In the genomic region with DNA sequence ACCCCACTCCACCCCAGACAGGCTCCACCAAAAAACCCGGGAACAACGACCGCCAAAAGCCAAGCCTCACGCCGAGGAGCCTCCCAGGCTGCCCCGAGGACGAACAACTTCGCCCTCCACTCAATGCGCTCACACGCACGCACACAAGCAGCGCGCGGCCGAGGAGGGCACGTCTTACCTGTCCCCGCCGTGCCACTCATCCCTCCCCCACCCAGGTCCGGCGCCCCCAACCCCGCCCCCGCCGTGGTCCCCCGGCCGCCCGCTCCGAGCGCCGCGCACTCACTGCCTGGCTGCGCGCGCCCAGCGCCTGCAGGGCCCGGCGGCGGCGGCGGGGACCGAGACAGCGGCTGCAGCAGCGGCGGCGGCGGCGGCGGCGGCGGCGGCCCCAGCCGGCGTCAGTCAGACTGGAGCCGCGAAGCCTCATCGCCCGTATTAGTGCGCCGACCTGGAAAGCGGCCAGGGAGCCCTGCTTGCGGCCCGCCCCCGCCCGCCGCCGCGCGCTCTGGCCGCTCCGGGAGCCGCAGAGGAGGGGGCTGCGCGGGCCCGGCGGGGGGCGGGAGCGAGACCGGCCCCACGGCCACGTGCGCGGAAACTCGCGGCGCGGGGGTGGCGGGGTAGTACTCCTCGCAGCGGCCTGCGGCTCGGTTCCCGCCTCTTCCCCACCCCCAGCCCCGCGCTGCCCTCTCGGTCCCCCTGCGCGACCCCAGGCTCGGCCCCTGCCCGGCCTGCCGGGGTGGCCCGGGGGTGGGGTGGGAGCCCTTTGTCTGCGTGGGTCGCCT, we compare ENCODE assay signal across 8 cellular contexts. TPM values are rescaled to one million over a fixed set of nuclear protein-coding genes. Genes with fewer than 3 reads are reported as not detected.
DNase-seq lines count a peak whose midpoint lies in the region; ATAC-seq and TF ChIP-seq lines count a peak whose summit lies in the region.

Gene SMAD9, minus strand, starts transcription at position 406 of the 779 bp plus-strand sequence. CDS start 40,549 bp downstream, outside the sequence.

- H3K27ac Mint-ChIP-seq in T-helper 1 cell treated with Interleukin-12 subunit alpha and Interleukin-12 subunit beta and Interleukin-4 antibody, amounts not matched to agents 30 μg/mL and 1 μg/mL, for 36 hours, result no peak within 1 kb of the TSS
- no peak within 1 kb of the TSS for H3K27ac Mint-ChIP-seq in endothelial cell (ENCODE audit: unreplicated experiment)
- no peak within 1 kb of the TSS for H3K27ac Mint-ChIP-seq in memory B cell

- ATAC-seq in GM21381 (IDR thresholded peaks at IDR 0.05; ENCODE audit: unreplicated experiment), result peak; percentile 68
- peak; percentile 66 for ATAC-seq in memory B cell (ENCODE audit: low read depth)
- no peak for ATAC-seq in GM21423 (IDR thresholded peaks at IDR 0.05; ENCODE audit: unreplicated experiment)

- H3K4me1 Mint-ChIP-seq in T-helper 1 cell treated with Interleukin-12 subunit alpha and Interleukin-12 subunit beta and Interleukin-4 antibody, amounts not matched to agents 30 μg/mL and 1 μg/mL, for 36 hours (ENCODE audit: low read depth), result no peaks in the 10 kb centered on the region
- H3K4me1 Mint-ChIP-seq in endothelial cell (ENCODE audit: unreplicated experiment), result peaks cover 3% of the 10 kb centered on the region
- no peaks in the 10 kb centered on the region for H3K4me1 Mint-ChIP-seq in memory B cell

- H3K27me3 Mint-ChIP-seq in T-helper 1 cell treated with Interleukin-12 subunit alpha and Interleukin-12 subunit beta and Interleukin-4 antibody, amounts not matched to agents 30 μg/mL and 1 μg/mL, for 36 hours (ENCODE audit: low read depth), result peaks cover 74% of the 10 kb centered on the region
- H3K27me3 Mint-ChIP-seq in endothelial cell (ENCODE audit: unreplicated experiment) (peaks cover 5% of the 10 kb centered on the region), memory B cell (peaks cover 16% of the 10 kb centered on the region)

- TF ChIP-seq CTCF in LNCaP clone FGC (IDR thresholded peaks at IDR 0.05; ENCODE audit: control insufficient read depth, extremely low read depth, insufficient read depth) (no peak), endothelial cell (IDR thresholded peaks at IDR 0.05; ENCODE audit: unreplicated experiment) (no peak)

- H3K4me3 ChIP-seq in LNCaP clone FGC (ENCODE audit: low read depth, low read length), result peak within 1 kb of the TSS; percentile 63

- H3K27ac ChIP-seq in temporal lobe (ENCODE audit: low read depth, low read length), result peak within 1 kb of the TSS; percentile 63

- no peaks in the 10 kb centered on the region for H3K36me3 Mint-ChIP-seq in T-helper 1 cell treated with Interleukin-12 subunit alpha and Interleukin-12 subunit beta and Interleukin-4 antibody, amounts not matched to agents 30 μg/mL and 1 μg/mL, for 36 hours (ENCODE audit: low read depth)
- no peaks in the 10 kb centered on the region for H3K36me3 Mint-ChIP-seq in endothelial cell (ENCODE audit: low read depth, unreplicated experiment)
- H3K36me3 Mint-ChIP-seq in memory B cell, result no peaks in the 10 kb centered on the region

- DNase-seq in DMS53 (lab: John Stamatoyannopoulos, UW), result peak; percentile 87
- no peak for DNase-seq in LNCaP clone FGC (ENCODE audit: low read depth)
- peak; percentile 55 for DNase-seq in endothelial cell (ENCODE audit: low spot score)
- DNase-seq in memory B cell (ENCODE audit: low spot score in 2 of 2), result no peak

- H3K9me3 Mint-ChIP-seq in T-helper 1 cell treated with Interleukin-12 subunit alpha and Interleukin-12 subunit beta and Interleukin-4 antibody, amounts not matched to agents 30 μg/mL and 1 μg/mL, for 36 hours, result no peaks in the 10 kb centered on the region
- H3K9me3 Mint-ChIP-seq in endothelial cell (ENCODE audit: unreplicated experiment), result no peaks in the 10 kb centered on the region
- H3K9me3 Mint-ChIP-seq in memory B cell, result no peaks in the 10 kb centered on the region

- H3K4me3 Mint-ChIP-seq in T-helper 1 cell treated with Interleukin-12 subunit alpha and Interleukin-12 subunit beta and Interleukin-4 antibody, amounts not matched to agents 30 μg/mL and 1 μg/mL, for 36 hours, result peak within 1 kb of the TSS; percentile 62
- H3K4me3 Mint-ChIP-seq in endothelial cell (ENCODE audit: unreplicated experiment) (peak within 1 kb of the TSS; percentile 89), memory B cell (peak within 1 kb of the TSS; percentile 69)

RNA-seq across cellular contexts. Expression of gene SMAD9, which starts in this region (rescaled TPM):
- total RNA-seq in endothelial cell (ENCODE audit: unreplicated experiment), result 0.26 TPM
- 14.8 TPM for total RNA-seq in temporal lobe

Comparison
In these comparisons a context has a peak if more than half of its experiments do, and no peak if none do; other contexts are left out.
1. RNA of gene SMAD9 (total RNA-seq): 14.8 TPM in temporal lobe (single experiment); 0.26 TPM in endothelial cell (single experiment); every median in the first group is over 10 times any median in the second.
2. Peak in DNase-seq in endothelial cell; RNA of the gene not detected or under 1 TPM.
3. Peak in every context shown above with its lines, with median percentiles within 50 percentile points of each other: H3K4me3 Mint-ChIP-seq.